Comparison of ENCODE assay signal across 18 cellular contexts in genomic region chr4:7189066-7189465, GRCh38. TPM values are rescaled to one million over a fixed set of nuclear protein-coding genes. Genes with fewer than 3 reads are reported as not detected.
DNase-seq lines count a peak whose midpoint lies in the region; ATAC-seq and TF ChIP-seq lines count a peak whose summit lies in the region.
"Had no signal": no experiment of that assay in that cellular context is flagged by ENCODE, and none has a peak within 500 bp of the region (broad histone marks: within the 10 kb centered on the region; RNA-seq: fewer than 3 reads in every experiment).

No MANE protein-coding gene starts in this region.

- WGBS in suprapubic skin = 80% methylated on average over 9 of the region's 12 CpGs

- TF ChIP-seq CTCF in Peyer's patch (IDR thresholded peaks at IDR 0.05) = no peak
- TF ChIP-seq CTCF in nephron (IDR thresholded peaks at IDR 0.05; ENCODE audit: unreplicated experiment in 3 of 3) = no peak
- TF ChIP-seq CTCF in suprapubic skin (IDR thresholded peaks at IDR 0.05) = no peak

- H3K4me1 ChIP-seq in Peyer's patch = peaks cover 0 to 9% (median 2%) of the 10 kb centered on the region in 4 donors
- peaks cover 16% of the 10 kb centered on the region for H3K4me1 ChIP-seq in suprapubic skin

- no peaks in the 10 kb centered on the region for H3K9me3 ChIP-seq in Peyer's patch
- H3K9me3 ChIP-seq in suprapubic skin = no peaks in the 10 kb centered on the region

- peaks cover 2% of the 10 kb centered on the region for H3K4me1 Mint-ChIP-seq in activated T-cell treated with anti-CD3 and anti-CD28 coated beads, Interleukin-2, amount 50 U/mL, for 24 hours (ENCODE audit: low read depth)
- no peaks in the 10 kb centered on the region for H3K4me1 Mint-ChIP-seq in activated T-cell treated with anti-CD3 and anti-CD28 coated beads, Interleukin-2, amount 50 U/mL, for 72 hours (ENCODE audit: low read depth)
- H3K4me1 Mint-ChIP-seq in nephron = peaks cover 6% of the 10 kb centered on the region
- no peaks in the 10 kb centered on the region for H3K4me1 Mint-ChIP-seq in activated naive CD8-positive, alpha-beta T cell treated with anti-CD3 and anti-CD28 coated beads, Interleukin-2, amount 50 U/mL, for 24 hours
- H3K4me1 Mint-ChIP-seq: B cell, GM23338 had no signal

- no peak for ATAC-seq in activated T-cell treated with anti-CD3 and anti-CD28 coated beads, Interleukin-2, amount 50 U/mL, for 72 hours (replicated peaks in 1 of 2)
- ATAC-seq in activated naive CD8-positive, alpha-beta T cell treated with anti-CD3 and anti-CD28 coated beads, Interleukin-2, amount 50 U/mL, for 24 hours = no peak
- ATAC-seq: GM12878, GM23338 had no signal

- peaks cover 53% of the 10 kb centered on the region for H3K27me3 Mint-ChIP-seq in activated T-cell treated with anti-CD3 and anti-CD28 coated beads, Interleukin-2, amount 50 U/mL, for 24 hours
- peaks cover 32% of the 10 kb centered on the region for H3K27me3 Mint-ChIP-seq in activated T-cell treated with anti-CD3 and anti-CD28 coated beads, Interleukin-2, amount 50 U/mL, for 72 hours (ENCODE audit: low read depth)
- H3K27me3 Mint-ChIP-seq in nephron (ENCODE audit: low read depth) = peaks cover 49% of the 10 kb centered on the region
- peaks cover 34% of the 10 kb centered on the region for H3K27me3 Mint-ChIP-seq in activated naive CD8-positive, alpha-beta T cell treated with anti-CD3 and anti-CD28 coated beads, Interleukin-2, amount 50 U/mL, for 24 hours

- TF ChIP-seq POLR2A in Peyer's patch (IDR thresholded peaks at IDR 0.05) (no peak), suprapubic skin (IDR thresholded peaks at IDR 0.05) (no peak)

- no peak for TF ChIP-seq EP300 in suprapubic skin (IDR thresholded peaks at IDR 0.05)

- DNase-seq in activated T-cell treated with anti-CD3 and anti-CD28 coated beads, Interleukin-2, amount 50 U/mL, for 24 hours = peak; percentile 12
- no peak for DNase-seq in activated T-cell treated with anti-CD3 and anti-CD28 coated beads, Interleukin-2, amount 50 U/mL, for 72 hours
- DNase-seq in Peyer's patch (peak in 2 of 3 donors; percentile 14 to 22), suprapubic skin (ENCODE audit: low spot score in 2 of 2) (peak; percentile 19 to 74), COLO829 (ENCODE audit: low spot score) (no peak), pons (ENCODE audit: low spot score) (no peak)
- no peak for DNase-seq in activated naive CD8-positive, alpha-beta T cell treated with anti-CD3 and anti-CD28 coated beads, Interleukin-2, amount 50 U/mL, for 24 hours
- DNase-seq: Calu3, NCI-H1092 treated with DMSO at 0.1 percent for 48 hours, NCI-H146, NCI-H2029 treated with DMSO at 0.1 percent for 48 hours, NCI-H446 treated with DMSO at 0.1 percent for 48 hours, SHP77 had no signal

- no peaks in the 10 kb centered on the region for H3K36me3 ChIP-seq in Peyer's patch
- H3K36me3 ChIP-seq in suprapubic skin = no peaks in the 10 kb centered on the region

- H3K27ac Mint-ChIP-seq in activated T-cell treated with anti-CD3 and anti-CD28 coated beads, Interleukin-2, amount 50 U/mL, for 24 hours = no peak overlapping the region
- no peak overlapping the region for H3K27ac Mint-ChIP-seq in activated T-cell treated with anti-CD3 and anti-CD28 coated beads, Interleukin-2, amount 50 U/mL, for 72 hours
- H3K27ac Mint-ChIP-seq in nephron = peak overlapping the region in 2 of 3 experiments; percentile 24 to 63
- no peak overlapping the region for H3K27ac Mint-ChIP-seq in activated naive CD8-positive, alpha-beta T cell treated with anti-CD3 and anti-CD28 coated beads, Interleukin-2, amount 50 U/mL, for 24 hours
- H3K27ac Mint-ChIP-seq: B cell; CD4-positive, alpha-beta T cell; GM23338 had no signal

- H3K27me3 ChIP-seq in Peyer's patch = peaks cover 0 to 10% of the 10 kb centered on the region in 2 donors
- H3K27me3 ChIP-seq in suprapubic skin = peaks cover 75% of the 10 kb centered on the region

- H3K4me3 ChIP-seq in Peyer's patch = no peak overlapping the region
- no peak overlapping the region for H3K4me3 ChIP-seq in suprapubic skin
- H3K4me3 ChIP-seq: GM12878, GM23338 had no signal

- no peaks in the 10 kb centered on the region for H3K36me3 Mint-ChIP-seq in activated T-cell treated with anti-CD3 and anti-CD28 coated beads, Interleukin-2, amount 50 U/mL, for 24 hours (ENCODE audit: low read depth)
- H3K36me3 Mint-ChIP-seq in activated T-cell treated with anti-CD3 and anti-CD28 coated beads, Interleukin-2, amount 50 U/mL, for 72 hours (ENCODE audit: insufficient read depth in 2 of 2) = peaks cover 0 to 1% of the 10 kb centered on the region in 2 donors
- H3K36me3 Mint-ChIP-seq in nephron (ENCODE audit: low read depth) = no peaks in the 10 kb centered on the region
- H3K36me3 Mint-ChIP-seq in activated naive CD8-positive, alpha-beta T cell treated with anti-CD3 and anti-CD28 coated beads, Interleukin-2, amount 50 U/mL, for 24 hours (ENCODE audit: low read depth) = no peaks in the 10 kb centered on the region

- H3K4me3 Mint-ChIP-seq in activated T-cell treated with anti-CD3 and anti-CD28 coated beads, Interleukin-2, amount 50 U/mL, for 24 hours = no peak overlapping the region
- H3K4me3 Mint-ChIP-seq in activated T-cell treated with anti-CD3 and anti-CD28 coated beads, Interleukin-2, amount 50 U/mL, for 72 hours = no peak overlapping the region
- no peak overlapping the region for H3K4me3 Mint-ChIP-seq in nephron
- H3K4me3 Mint-ChIP-seq in activated naive CD8-positive, alpha-beta T cell treated with anti-CD3 and anti-CD28 coated beads, Interleukin-2, amount 50 U/mL, for 24 hours = no peak overlapping the region
- H3K4me3 Mint-ChIP-seq: B cell; CD4-positive, alpha-beta T cell; GM23338 had no signal

- no peak overlapping the region for H3K27ac ChIP-seq in Peyer's patch
- H3K27ac ChIP-seq in suprapubic skin = no peak overlapping the region

- no peaks in the 10 kb centered on the region for H3K9me3 Mint-ChIP-seq in activated T-cell treated with anti-CD3 and anti-CD28 coated beads, Interleukin-2, amount 50 U/mL, for 24 hours
- H3K9me3 Mint-ChIP-seq in activated T-cell treated with anti-CD3 and anti-CD28 coated beads, Interleukin-2, amount 50 U/mL, for 72 hours = no peaks in the 10 kb centered on the region
- no peaks in the 10 kb centered on the region for H3K9me3 Mint-ChIP-seq in nephron
- no peaks in the 10 kb centered on the region for H3K9me3 Mint-ChIP-seq in activated naive CD8-positive, alpha-beta T cell treated with anti-CD3 and anti-CD28 coated beads, Interleukin-2, amount 50 U/mL, for 24 hours
- H3K9me3 Mint-ChIP-seq: CD4-positive, alpha-beta T cell; GM23338 had no signal

RNA-seq across cellular contexts. Expression of gene SORCS2, which starts 3.3 kb away (rescaled TPM):
- under 1 TPM; 0.05 to 0.07 TPM for total RNA-seq in activated T-cell treated with anti-CD3 and anti-CD28 coated beads, Interleukin-2, amount 50 U/mL, for 72 hours
- total RNA-seq in Peyer's patch = 1 to 10 TPM in 2 of 4 donors, under 1 TPM in 2; 0.53 to 9.9 (median 0.90) TPM
- total RNA-seq in suprapubic skin = 1 to 10 TPM in 3 of 4 donors, under 1 TPM in 1; 0.94 to 4.6 (median 1.3) TPM
- total RNA-seq: B cell; Calu3; CD4-positive, alpha-beta T cell had no signal

Comparison
In these comparisons a context has a peak if more than half of its experiments do, and no peak if none do; other contexts are left out.
1. DNase-seq: peak in activated T-cell treated with anti-CD3 and anti-CD28 coated beads, Interleukin-2, amount 50 U/mL, for 24 hours (single experiment), Peyer's patch (2 of 3) and suprapubic skin (2 of 2); none in activated T-cell treated with anti-CD3 and anti-CD28 coated beads, Interleukin-2, amount 50 U/mL, for 72 hours (0 of 2), COLO829 (single experiment), activated naive CD8-positive, alpha-beta T cell treated with anti-CD3 and anti-CD28 coated beads, Interleukin-2, amount 50 U/mL, for 24 hours (single experiment) and pons (single experiment).
2. H3K27ac Mint-ChIP-seq: peak in nephron (2 of 3); none in activated T-cell treated with anti-CD3 and anti-CD28 coated beads, Interleukin-2, amount 50 U/mL, for 24 hours (single experiment), activated T-cell treated with anti-CD3 and anti-CD28 coated beads, Interleukin-2, amount 50 U/mL, for 72 hours (single experiment) and activated naive CD8-positive, alpha-beta T cell treated with anti-CD3 and anti-CD28 coated beads, Interleukin-2, amount 50 U/mL, for 24 hours (single experiment).